In the genomic region with DNA sequence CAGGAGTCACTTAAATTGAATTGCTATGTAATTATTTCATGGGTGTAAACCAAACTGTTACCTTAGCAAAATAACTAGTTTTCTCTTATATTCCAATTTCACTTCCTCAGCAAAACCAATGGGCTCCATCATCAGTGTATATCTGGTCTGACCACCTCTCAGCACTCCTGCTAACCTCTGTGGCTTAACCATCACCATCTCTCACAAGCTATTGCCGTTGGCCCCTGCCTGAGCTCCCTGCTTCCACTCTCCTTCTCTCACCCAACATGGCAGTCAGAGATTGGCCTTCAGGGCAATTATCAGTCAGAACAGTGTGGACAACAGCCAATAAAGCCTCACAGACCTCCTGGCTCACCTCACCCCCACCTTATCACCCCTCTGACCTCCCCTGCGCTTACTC, we compare ENCODE assay signal across 25 cellular contexts.
DNase-seq lines count a peak whose midpoint lies in the region; ATAC-seq, FAIRE-seq and TF ChIP-seq lines count a peak whose summit lies in the region.
"Had no signal": no experiment of that assay in that cellular context is flagged by ENCODE, and none has a peak within 500 bp of the region (broad histone marks: within the 10 kb centered on the region; RNA-seq: fewer than 3 reads in every experiment).

No MANE protein-coding gene starts in this region.

- RAD21 ChIA-PET in GM12878 (lab: Charles Lee; ENCODE audit: unreplicated experiment) = interaction anchor here (1.0 to 5.0 kb wide), 10 partner anchors 10 to 124 kb away, joined by 3 to 42 read pairs (median 11); partner anchors contain the start of gene CARMIL1

- in situ Hi-C loops in GM12878 (cut with MboI) = no loop called here

- H3K4me1 Mint-ChIP-seq in activated T-helper 1 cell treated with anti-CD3 and anti-CD28 coated beads, Interleukin-12 subunit alpha, Interleukin-12 subunit beta, Interleukin-2, Interleukin-4 antibody, amounts not matched to agents 30 ng/mL and 10 ng/mL and 1 ng/mL, durations not matched to agents 14 hours and 24 hours and 36 hours (ENCODE audit: low read depth) = no peaks in the 10 kb centered on the region

- H3K27me3 ChIP-seq in GM12878 (replicated peaks in 1 of 2; ENCODE audit: control insufficient read depth in 2 of 2, insufficient read depth in 2 of 2, low read length in 1 of 2) = no peaks in the 10 kb centered on the region
- H3K27me3 ChIP-seq: MG63, SJSA1 had no signal

- no peaks in the 10 kb centered on the region for H3K9me2 ChIP-seq in OCI-LY7 (ENCODE audit: insufficient read depth, low read length)

- CTCF ChIA-PET in OCI-LY7 (lab: Charles Lee; ENCODE audit: unreplicated experiment) = interaction anchor here (0.6 to 1.1 kb wide), 3 partner anchors 39 to 919 kb away, joined by 3 read pairs; no protein-coding TSS in a partner anchor
- CTCF ChIA-PET in GM12878 (lab: Yijun Ruan, JAX) = interaction anchor here (0.6 to 3.9 kb wide), 9 partner anchors 9 to 731 kb away, joined by 3 to 27 read pairs (median 5); partner anchors contain the start of gene CARMIL1

- H3K36me3 Mint-ChIP-seq in activated T-helper 1 cell treated with anti-CD3 and anti-CD28 coated beads, Interleukin-12 subunit alpha, Interleukin-12 subunit beta, Interleukin-2, Interleukin-4 antibody, amounts not matched to agents 30 ng/mL and 10 ng/mL and 1 ng/mL, durations not matched to agents 14 hours and 24 hours and 36 hours (ENCODE audit: low read depth) = no peaks in the 10 kb centered on the region
- H3K36me3 Mint-ChIP-seq: CD8-positive, alpha-beta T cell had no signal

- H3K4me3 ChIP-seq in OCI-LY7 (ENCODE audit: low read depth, low read length, poor library complexity, severe bottlenecking) (peak overlapping the region; percentile 63), GM12878 (no peak overlapping the region)
- H3K4me3 ChIP-seq: MG63, SJSA1 had no signal

- H3K4me1 ChIP-seq in OCI-LY7 (ENCODE audit: insufficient read depth, low read length, poor library complexity, severe bottlenecking) (peaks cover 97% of the 10 kb centered on the region), GM12878 (ENCODE audit: control insufficient read depth, insufficient read depth, low read length) (peaks cover 27% of the 10 kb centered on the region)
- H3K4me1 ChIP-seq: SJSA1 had no signal

- BruUV-seq in OCI-LY7 (replicated peaks; lab: Mats Ljungman, UMichigan) (no TSS peak), GM12878 (replicated peaks; lab: Mats Ljungman, UMichigan) (no TSS peak)

- H3K9me3 ChIP-seq in OCI-LY7 (ENCODE audit: low read length) (no peaks in the 10 kb centered on the region), GM12878 (replicated peaks; ENCODE audit: control insufficient read depth, insufficient read depth, low read length) (no peaks in the 10 kb centered on the region)
- H3K9me3 ChIP-seq: MG63, SJSA1 had no signal

- peak; percentile 56 for FAIRE-seq in GM19239 (lab: Jason Lieb, UNC)
- no peak for FAIRE-seq in GM12878 (lab: Jason Lieb, UNC)
- FAIRE-seq: RCC 7860 had no signal

- no peak for TF ChIP-seq EP300 in GM12878 (IDR thresholded peaks at IDR 0.05; ENCODE audit: borderline replicate concordance in 1 of 2, control insufficient read depth in 1 of 2, low read depth in 2 of 2, low read length in 2 of 2)

- H3K27ac ChIP-seq in OCI-LY7 (ENCODE audit: low read depth, low read length, poor library complexity, severe bottlenecking) (peak overlapping the region; percentile 98), GM12878 (ENCODE audit: control insufficient read depth, insufficient read depth) (no peak overlapping the region)
- H3K27ac ChIP-seq: SJSA1 had no signal

- no peak for TF ChIP-seq CTCF in OCI-LY7 (conservative IDR thresholded peaks at IDR 0.05; ENCODE audit: low read length)
- no peak for TF ChIP-seq CTCF in GM12878 (IDR thresholded peaks at IDR 0.05 in 2 of 3, conservative IDR thresholded peaks at IDR 0.05 in 1 of 3; ENCODE audit: control insufficient read depth in 2 of 3, extremely low read depth in 1 of 3, insufficient read depth in 1 of 3, low read depth in 3 of 3, low read length in 3 of 3)

- peaks cover 82% of the 10 kb centered on the region for H3K79me2 ChIP-seq in OCI-LY7 (ENCODE audit: insufficient read depth, low read depth, low read length)
- peaks cover 2% of the 10 kb centered on the region; the same call in 1 of the 2 replicates for H3K79me2 ChIP-seq in GM12878 (ENCODE audit: control insufficient read depth, insufficient read depth, low read length)

- H3K27me3 Mint-ChIP-seq in activated T-helper 1 cell treated with anti-CD3 and anti-CD28 coated beads, Interleukin-12 subunit alpha, Interleukin-12 subunit beta, Interleukin-2, Interleukin-4 antibody, amounts not matched to agents 30 ng/mL and 10 ng/mL and 1 ng/mL, durations not matched to agents 14 hours and 24 hours and 36 hours (ENCODE audit: insufficient read depth) = peaks cover 6% of the 10 kb centered on the region

- TF ChIP-seq POLR2A in GM12878 (IDR thresholded peaks at IDR 0.05; ENCODE audit: low read depth, low read length) = no peak

- H3K9ac ChIP-seq in GM12878 (ENCODE audit: control insufficient read depth, insufficient read depth, low read length) = no peak overlapping the region

- H3K36me3 ChIP-seq in OCI-LY7 (ENCODE audit: insufficient read depth, low read length) = no peaks in the 10 kb centered on the region
- no peaks in the 10 kb centered on the region for H3K36me3 ChIP-seq in GM12878 (ENCODE audit: control insufficient read depth in 2 of 2, insufficient read depth in 2 of 2, low read length in 1 of 2)
- H3K36me3 ChIP-seq: MG63, SJSA1 had no signal

- POLR2A ChIA-PET in OCI-LY7 (lab: Charles Lee) (interaction anchor here (0.6 to 11.6 kb wide), 9 partner anchors 11 to 628 kb away, joined by 3 to 233 read pairs (median 13); partner anchors contain the start of gene CARMIL1), GM12878 (lab: Charles Lee) (interaction anchor here (0.7 to 4.0 kb wide), 6 partner anchors 9 to 42 kb away, joined by 3 to 28 read pairs (median 10); no protein-coding TSS in a partner anchor)

- SMC1A ChIA-PET in GM12878 (lab: Charles Lee; ENCODE audit: uncharacterized antibody, unreplicated experiment) = interaction anchor here (1.0 to 8.9 kb wide), 12 partner anchors 10 to 124 kb away, joined by 3 to 124 read pairs (median 15); partner anchors contain the start of gene CARMIL1

- peak overlapping the region; percentile 98 for H3K4me2 ChIP-seq in OCI-LY7 (ENCODE audit: low read length)
- no peak overlapping the region for H3K4me2 ChIP-seq in GM12878 (ENCODE audit: control insufficient read depth, insufficient read depth)

- peak; percentile 35 for ATAC-seq in GM12878
- ATAC-seq: CD8-positive, alpha-beta T cell; Right ventricle myocardium inferior had no signal

- WGBS in GM12878 (ENCODE audit: insufficient coverage, insufficient replicate concordance, low lambda C conversion rate, missing lambda C conversion rate) = 75% methylated on average over 2 of the region's 2 CpGs

- DNase-seq in GM19239 (ENCODE audit: insufficient read length, low spot score) (no peak), OCI-LY7 (ENCODE audit: low spot score) (no peak), GM12878 (ENCODE audit: low read depth, low spot score) (no peak), dedifferentiated amniotic fluid mesenchymal stem cell (ENCODE audit: extremely low spot score) (no peak), A172 (ENCODE audit: low spot score) (no peak)
- DNase-seq in stimulated activated CD4-positive, alpha-beta T cell treated with anti-CD3 and anti-CD28 coated beads, Interleukin-4, amount 100 ng/mL, for 24 hours = no peak
- DNase-seq in activated T-helper 1 cell treated with anti-CD3 and anti-CD28 coated beads, Interleukin-12 subunit alpha, Interleukin-12 subunit beta, Interleukin-2, Interleukin-4 antibody, amounts not matched to agents 30 ng/mL and 10 ng/mL and 1 ng/mL, durations not matched to agents 14 hours and 24 hours and 36 hours (ENCODE audit: low spot score) = no peak
- DNase-seq: ACHN; C1 segment of cervical spinal cord; CD8-positive, alpha-beta T cell; EL; GF-D8; H9; HFFc6; MG63; NCI-H1048; NCI-H1417 treated with DMSO at 0.1 percent for 48 hours; NCI-H2029 treated with DMSO at 0.1 percent for 48 hours; NCI-H345; NCI-H524; NCI-H774; OCI-M1 had no signal

- no peak overlapping the region for H3K4me3 Mint-ChIP-seq in activated T-helper 1 cell treated with anti-CD3 and anti-CD28 coated beads, Interleukin-12 subunit alpha, Interleukin-12 subunit beta, Interleukin-2, Interleukin-4 antibody, amounts not matched to agents 30 ng/mL and 10 ng/mL and 1 ng/mL, durations not matched to agents 14 hours and 24 hours and 36 hours
- H3K4me3 Mint-ChIP-seq: CD8-positive, alpha-beta T cell; H9; HFFc6 had no signal

- no peak overlapping the region for H2AFZ ChIP-seq in OCI-LY7 (ENCODE audit: low read length)
- no peak overlapping the region for H2AFZ ChIP-seq in GM12878 (ENCODE audit: control insufficient read depth, low read depth, low read length)

- no peak overlapping the region for H3K27ac Mint-ChIP-seq in activated T-helper 1 cell treated with anti-CD3 and anti-CD28 coated beads, Interleukin-12 subunit alpha, Interleukin-12 subunit beta, Interleukin-2, Interleukin-4 antibody, amounts not matched to agents 30 ng/mL and 10 ng/mL and 1 ng/mL, durations not matched to agents 14 hours and 24 hours and 36 hours
- H3K27ac Mint-ChIP-seq: CD8-positive, alpha-beta T cell; HFFc6 had no signal

- no peaks in the 10 kb centered on the region for H4K20me1 ChIP-seq in OCI-LY7 (ENCODE audit: insufficient read depth, low read length)
- H4K20me1 ChIP-seq in GM12878 (ENCODE audit: control insufficient read depth, insufficient read depth) = no peaks in the 10 kb centered on the region

- no peak for TF ChIP-seq RAD21 in GM12878 (IDR thresholded peaks at IDR 0.05; ENCODE audit: insufficient read depth, low read depth, low read length)

- no peaks in the 10 kb centered on the region for H3K9me3 Mint-ChIP-seq in activated T-helper 1 cell treated with anti-CD3 and anti-CD28 coated beads, Interleukin-12 subunit alpha, Interleukin-12 subunit beta, Interleukin-2, Interleukin-4 antibody, amounts not matched to agents 30 ng/mL and 10 ng/mL and 1 ng/mL, durations not matched to agents 14 hours and 24 hours and 36 hours
- H3K9me3 Mint-ChIP-seq: CD8-positive, alpha-beta T cell; H9; HFFc6 had no signal

- intact Hi-C loops in OCI-LY7 (cut with micrococcal nuclease; ENCODE audit: unreplicated experiment) (no loop called here), GM12878 (cut with micrococcal nuclease; ENCODE audit: unreplicated experiment) (no loop called here)
- intact Hi-C loops in activated T-helper 1 cell treated with anti-CD3 and anti-CD28 coated beads, Interleukin-12 subunit alpha, Interleukin-12 subunit beta, Interleukin-2, Interleukin-4 antibody, amounts not matched to agents 30 ng/mL and 10 ng/mL and 1 ng/mL, durations not matched to agents 14 hours and 24 hours and 36 hours (cut with micrococcal nuclease) = no loop called here

TF ChIP-seq in GM12878, 131 proteins besides CTCF, POLR2A, EP300 and RAD21:
- TF ChIP-seq HDGF (IDR thresholded peaks at IDR 0.05) (0 out of 2 replicates have a peak, but pooled peaks have one; percentile 63), SPI1 (IDR thresholded peaks at IDR 0.05; ENCODE audit: borderline replicate concordance, insufficient read depth, low read depth, low read length) (peak; percentile 51; the same call in 1 of the 2 replicates), RUNX3 (IDR thresholded peaks at IDR 0.05; ENCODE audit: low read length) (no peak), IKZF1 (conservative IDR thresholded peaks at IDR 0.05) (0 out of 2 replicates have a peak, but pooled peaks have one; percentile 9)
